12 cellular contexts compared by ENCODE assay signal in the genomic region with DNA sequence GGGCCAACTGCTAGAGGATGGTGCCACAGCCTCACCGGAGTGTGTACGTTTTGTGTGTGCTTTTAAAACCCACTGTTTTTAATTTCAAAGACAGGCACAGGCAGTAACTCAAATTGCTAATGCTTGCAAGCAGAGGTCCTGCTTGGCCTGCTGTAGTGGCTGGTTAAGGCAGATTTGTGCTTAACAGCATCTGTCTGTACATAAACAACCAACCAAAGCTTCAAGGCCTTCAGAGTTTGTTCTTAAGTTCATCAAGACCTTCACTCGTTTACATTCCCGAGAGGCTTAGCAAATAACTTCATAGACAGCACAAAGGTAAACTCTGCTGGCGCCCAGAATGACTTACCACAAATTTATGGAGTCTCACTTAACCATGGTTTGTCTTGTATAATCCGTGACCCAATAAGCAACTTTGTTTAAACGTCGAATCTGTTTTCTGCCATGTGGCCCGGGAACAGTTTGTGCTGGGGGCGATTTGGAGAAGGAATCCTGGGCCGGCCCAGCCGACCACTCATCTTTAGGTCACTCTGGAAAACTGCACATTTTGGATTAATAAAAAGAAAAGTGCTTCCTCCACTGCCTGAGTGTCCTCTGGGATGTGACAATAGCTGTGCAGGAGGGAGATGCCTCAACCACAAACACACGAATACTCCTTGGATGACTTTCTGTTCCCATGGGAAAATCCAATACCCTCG. TPM values are rescaled to one million over a fixed set of nuclear protein-coding genes. Genes with fewer than 3 reads are reported as not detected.
DNase-seq lines count a peak whose midpoint lies in the region; ATAC-seq, FAIRE-seq and TF ChIP-seq lines count a peak whose summit lies in the region.
"Had no signal": no experiment of that assay in that cellular context is flagged by ENCODE, and none has a peak within 500 bp of the region (broad histone marks: within the 10 kb centered on the region; RNA-seq: fewer than 3 reads in every experiment).

No MANE protein-coding gene starts in this region.

- TF ChIP-seq CTCF in HFFc6 (IDR thresholded peaks at IDR 0.05), result no peak
- TF ChIP-seq CTCF in lower lobe of right lung (IDR thresholded peaks at IDR 0.05), result no peak

- no peaks in the 10 kb centered on the region for H3K27me3 ChIP-seq in lower lobe of right lung (ENCODE audit: low read depth)

- peak in 1 of 2 donors; percentile 20 for ATAC-seq in lower lobe of right lung

- no peaks in the 10 kb centered on the region for H3K36me3 ChIP-seq in lower lobe of right lung

- H3K27ac Mint-ChIP-seq in HFFc6, result peak overlapping the region; percentile 93

- peaks cover 88% of the 10 kb centered on the region for H3K4me1 Mint-ChIP-seq in HFFc6 (ENCODE audit: low read depth)

- intact Hi-C loops in lower lobe of right lung (cut with DNase I), result no loop called here

- no peaks in the 10 kb centered on the region for H3K9me3 Mint-ChIP-seq in HFFc6

- DNase-seq in HFFc6 (peak; percentile 57), astrocyte of the hippocampus (ENCODE audit: low read depth, low spot score) (peak; percentile 76), lower lobe of right lung (no peak), substantia nigra (lab: John Stamatoyannopoulos, UW) (no peak), H54 (ENCODE audit: insufficient read length, low spot score) (no peak), islet precursor cell (no peak)
- no peak for DNase-seq in activated CD4-positive, CD25-positive, alpha-beta regulatory T cell (lab: John Stamatoyannopoulos, UW)
- no peak for DNase-seq in stimulated activated naive CD4-positive, alpha-beta T cell treated with Interleukin-2 at 50 U/mL for 16 hours (lab: John Stamatoyannopoulos, UW)
- DNase-seq: activated CD4-positive, alpha-beta T cell treated with anti-CD3 and anti-CD28 coated beads, Interleukin-2, amount 50 U/mL, for 4 hours; NCI-H187 treated with DMSO at 0.1 percent for 48 hours; SIG-M5; stimulated activated CD8-positive, alpha-beta memory T cell treated with anti-CD3 and anti-CD28 coated beads, Interleukin-4, amount 100 ng/mL, for 48 hours had no signal

- H3K4me3 Mint-ChIP-seq in HFFc6, result peak overlapping the region; percentile 71

- H3K27ac ChIP-seq in lower lobe of right lung, result peak overlapping the region; percentile 56
- H3K27ac ChIP-seq in substantia nigra (ENCODE audit: low read depth, low read length, poor library complexity, severe bottlenecking), result peak overlapping the region; percentile 79

- FAIRE-seq in H54 (lab: Jason Lieb, UNC), result no peak

- no peak for TF ChIP-seq POLR2A in H54 (IDR thresholded peaks at IDR 0.05; ENCODE audit: low read depth, low read length)

- H3K4me1 ChIP-seq in lower lobe of right lung, result peaks cover 88% of the 10 kb centered on the region

- no peaks in the 10 kb centered on the region for H3K9me3 ChIP-seq in lower lobe of right lung

- no peak overlapping the region for H3K4me3 ChIP-seq in lower lobe of right lung

- no peaks in the 10 kb centered on the region for H3K36me3 Mint-ChIP-seq in HFFc6 (ENCODE audit: low read depth)

- peaks cover 6% of the 10 kb centered on the region; the same call in 1 of the 2 replicates for H3K27me3 Mint-ChIP-seq in HFFc6 (ENCODE audit: insufficient read depth)

RNA-seq across cellular contexts. Expression of a gene that starts 58.1 kb away (rescaled TPM):
- total RNA-seq in HFFc6 (2021; fragmentation: NEBNext Ultra II Directional; extraction: Animal tissue kit (Norgen Biotek cat#: 25700)), result 100 to 1,000 TPM; 565 to 646 (median 603) TPM
- total RNA-seq in lower lobe of right lung, result 236 TPM

Comparison
In these comparisons a context has a peak if more than half of its experiments do, and no peak if none do; other contexts are left out.
1. DNase-seq: peak in HFFc6 (single experiment) and astrocyte of the hippocampus (single experiment); none in lower lobe of right lung (single experiment), substantia nigra (0 of 49), activated CD4-positive, CD25-positive, alpha-beta regulatory T cell (0 of 4), H54 (single experiment), stimulated activated naive CD4-positive, alpha-beta T cell treated with Interleukin-2 at 50 U/mL for 16 hours (single experiment) and islet precursor cell (single experiment).